ENCODE assay signal across 8 cellular contexts in the genomic region with DNA sequence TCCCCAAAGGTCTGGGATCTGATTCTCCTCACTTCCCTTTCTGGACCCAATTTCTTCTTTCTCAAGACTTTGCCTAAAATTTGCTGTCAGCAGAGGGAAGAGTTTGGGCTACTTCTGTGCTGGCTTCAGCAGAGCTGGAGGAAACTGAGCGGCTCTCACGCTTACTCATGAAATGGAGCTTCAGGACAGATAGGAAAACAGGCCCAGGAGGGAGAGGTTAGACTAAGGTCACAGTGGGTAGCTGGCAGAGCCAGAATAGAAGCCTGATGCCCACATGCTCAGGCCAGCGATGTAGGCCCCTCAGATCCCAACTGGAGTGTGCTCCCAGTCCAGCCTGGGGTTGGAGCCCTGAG. TPM values are rescaled to one million over a fixed set of nuclear protein-coding genes. Genes with fewer than 3 reads are reported as not detected.
DNase-seq lines count a peak whose midpoint lies in the region; ATAC-seq lines count a peak whose summit lies in the region.

No MANE protein-coding gene starts in this region.

- no peaks in the 10 kb centered on the region for H3K27me3 Mint-ChIP-seq in memory B cell

- H3K27ac Mint-ChIP-seq in memory B cell, result peak overlapping the region; percentile 67

- no peaks in the 10 kb centered on the region for H3K4me1 ChIP-seq in aorta (ENCODE audit: control insufficient read depth in 1 of 2, insufficient read depth in 2 of 2, low read length in 2 of 2)

- H3K4me1 Mint-ChIP-seq in memory B cell, result peaks cover 19% of the 10 kb centered on the region

- no peaks in the 10 kb centered on the region for H3K9me3 ChIP-seq in MG63
- H3K9me3 ChIP-seq in aorta (ENCODE audit: control insufficient read depth, low read length), result no peaks in the 10 kb centered on the region

- peak overlapping the region; percentile 91 for H3K4me3 Mint-ChIP-seq in memory B cell

- no peaks in the 10 kb centered on the region for H3K9me3 Mint-ChIP-seq in memory B cell

- H3K36me3 Mint-ChIP-seq in memory B cell, result peaks cover 3% of the 10 kb centered on the region

- 18 to 19% methylated on average over 3 of the region's 3 CpGs for WGBS in aorta, 2 donors

- H3K27ac ChIP-seq in cingulate gyrus (ENCODE audit: low read depth, low read length) (peak overlapping the region; percentile 61), aorta (ENCODE audit: low read depth in 1 of 2, low read length in 2 of 2) (no peak overlapping the region)

- H3K36me3 ChIP-seq in MG63 (peaks cover 11% of the 10 kb centered on the region), aorta (ENCODE audit: control insufficient read depth in 1 of 2, insufficient read depth in 2 of 2, low read length in 1 of 2) (no peaks in the 10 kb centered on the region)

- H3K27me3 ChIP-seq in MG63 (no peaks in the 10 kb centered on the region), aorta (ENCODE audit: control insufficient read depth in 1 of 2, insufficient read depth in 2 of 2, low read length in 1 of 2) (no peaks in the 10 kb centered on the region)

- DNase-seq in MG63 (peak; percentile 41), memory B cell (ENCODE audit: low spot score in 2 of 2) (no peak), aorta (no peak), H4 (ENCODE audit: low spot score) (no peak), NCI-H1436 (lab: John Stamatoyannopoulos, UW) (no peak), NCI-H146 (lab: John Stamatoyannopoulos, UW) (no peak)

- intact Hi-C loops in aorta (cut with DNase I), result loop anchor here (5.0 kb wide), 1 partner anchor 48 kb away; a partner anchor contains a TSS

- ATAC-seq in GM18867 (IDR thresholded peaks at IDR 0.05; ENCODE audit: unreplicated experiment), result peak; percentile 9
- peak; percentile 4 for ATAC-seq in memory B cell (ENCODE audit: low read depth)
- peak; percentile 51 for ATAC-seq in aorta (ENCODE audit: low FRiP score)

- H3K4me3 ChIP-seq in MG63, result peak overlapping the region; percentile 78
- H3K4me3 ChIP-seq in aorta (ENCODE audit: low read length in 2 of 2), result peak overlapping the region; percentile 44 to 48

RNA-seq across cellular contexts. Expression of a gene that starts 0.6 kb away (rescaled TPM):
- 4.4 and 13.1 TPM in 2 replicates for total RNA-seq in MG63 (2014; rRNA removed; shearing (Covaris generic); ENCODE audit: low replicate concordance)
- total RNA-seq in aorta, result 10 to 100 TPM; 11.2 to 22.9 TPM
- polyA plus RNA-seq in aorta, result 1 to 10 TPM; 1.5 to 7.7 TPM
- total RNA-seq in H4 (2014; rRNA removed; shearing (Covaris generic)), result 7.0 and 23.7 TPM in 2 replicates

RNA-seq across cellular contexts. Expression of a gene that starts 50.1 kb away (rescaled TPM):
- total RNA-seq in MG63 (2014; rRNA removed; shearing (Covaris generic); ENCODE audit: low replicate concordance), result 126 and 128 TPM in 2 replicates
- total RNA-seq in aorta, result 10 to 100 TPM; 31.9 to 32.7 TPM
- 10 to 100 TPM; 20.4 to 25.3 TPM for polyA plus RNA-seq in aorta
- 59.5 and 91.4 TPM in 2 replicates for total RNA-seq in H4 (2014; rRNA removed; shearing (Covaris generic))

RNA-seq across cellular contexts. Expression of a gene that starts 54.4 kb away (rescaled TPM):
- 232 and 296 TPM in 2 replicates for total RNA-seq in MG63 (2014; rRNA removed; shearing (Covaris generic); ENCODE audit: low replicate concordance)
- total RNA-seq in aorta, result 100 to 1,000 TPM; 103 to 124 TPM
- 10 to 100 TPM; 32.6 to 53.5 TPM for polyA plus RNA-seq in aorta
- 112 and 123 TPM in 2 replicates for total RNA-seq in H4 (2014; rRNA removed; shearing (Covaris generic))
